In genomic region chr4:122122083-122122482, GRCh38 we compare ENCODE assay signal across 6 cellular contexts.
"Had no signal": no experiment of that assay in that cellular context is flagged by ENCODE, and none has a peak within 500 bp of the region (broad histone marks: within the 10 kb centered on the region; RNA-seq: fewer than 3 reads in every experiment).

No MANE protein-coding gene starts in this region.

- FAIRE-seq: HepG2, HTR-8/SVneo had no signal

- H3K27ac ChIP-seq: HL-60 had no signal

- DNase-seq: IMR-90, KBM-7, KG1 had no signal

- ATAC-seq: HepG2 had no signal
